ENCODE assay signal across 8 cellular contexts in the genomic region with DNA sequence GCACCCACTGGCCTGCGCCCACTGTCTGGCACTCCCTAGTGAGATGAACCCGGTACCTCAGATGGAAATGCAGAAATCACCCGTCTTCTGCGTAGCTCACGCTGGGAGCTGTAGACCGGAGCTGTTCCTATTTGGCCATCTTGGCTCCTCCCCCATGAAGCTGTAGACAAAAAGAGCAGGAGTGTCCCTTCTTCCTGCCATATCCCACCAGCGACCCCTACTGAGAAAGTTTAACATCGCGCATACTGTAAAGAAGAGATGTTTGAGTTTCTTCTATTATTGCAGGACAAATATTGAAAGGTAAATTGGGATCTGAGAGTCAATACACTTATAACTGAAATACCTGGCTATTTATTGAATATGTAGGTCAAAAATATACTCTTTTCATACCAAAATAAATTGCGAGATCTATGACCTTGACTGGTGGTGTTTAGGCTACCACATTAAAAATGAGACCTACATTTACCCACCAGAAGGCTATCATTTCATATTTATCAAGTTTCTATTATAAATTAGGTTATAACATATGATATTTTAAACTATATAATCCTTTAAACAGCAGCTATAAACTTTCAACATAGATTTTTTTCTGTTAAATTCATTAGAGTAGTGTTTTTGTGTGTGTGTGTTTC.
DNase-seq lines count a peak whose midpoint lies in the region; ATAC-seq and TF ChIP-seq lines count a peak whose summit lies in the region.

No MANE protein-coding gene starts in this region.

- no peaks in the 10 kb centered on the region for H3K79me1 ChIP-seq in mesendoderm (ENCODE audit: low read length)

- H3K56ac ChIP-seq in mesendoderm (ENCODE audit: low read length): no peak overlapping the region

- no peak overlapping the region for H2AK5ac ChIP-seq in mesendoderm (ENCODE audit: low read length)

- no peaks in the 10 kb centered on the region for H3K4me1 Mint-ChIP-seq in activated T-cell treated with anti-CD3 and anti-CD28 coated beads, Interleukin-2, amount 50 U/mL, for 72 hours (ENCODE audit: low read depth)

- peaks cover 5 to 13% of the 10 kb centered on the region in 2 donors for H3K9me3 Mint-ChIP-seq in activated T-cell treated with anti-CD3 and anti-CD28 coated beads, Interleukin-2, amount 50 U/mL, for 72 hours

- no peak overlapping the region for H3K27ac Mint-ChIP-seq in activated T-cell treated with anti-CD3 and anti-CD28 coated beads, Interleukin-2, amount 50 U/mL, for 72 hours

- no peak overlapping the region for H3K4ac ChIP-seq in mesendoderm (ENCODE audit: low read depth, low read length)

- WGBS in mesendoderm (ENCODE audit: extremely low coverage, insufficient coverage, low lambda C conversion rate): no CpG with 5 or more reads among the region's 10 CpGs

- H2BK120ac ChIP-seq in mesendoderm (ENCODE audit: low read depth, low read length): no peak overlapping the region

- no peaks in the 10 kb centered on the region for H3K79me2 ChIP-seq in mesendoderm (ENCODE audit: control insufficient read depth, insufficient read depth, low read length)

- no peaks in the 10 kb centered on the region for H3K27me3 Mint-ChIP-seq in activated T-cell treated with anti-CD3 and anti-CD28 coated beads, Interleukin-2, amount 50 U/mL, for 72 hours (ENCODE audit: low read depth)

- no peak overlapping the region for H3K4me2 ChIP-seq in mesendoderm (ENCODE audit: low read length)

- no peaks in the 10 kb centered on the region for H3K4me1 ChIP-seq in mesendoderm (ENCODE audit: control insufficient read depth, low read depth, low read length)

- H3K23ac ChIP-seq in mesendoderm (ENCODE audit: low read length): no peak overlapping the region

- no peak overlapping the region for H3K18ac ChIP-seq in mesendoderm (ENCODE audit: low read length)

- TF ChIP-seq CTCF in GM12874 (IDR thresholded peaks at IDR 0.05; ENCODE audit: insufficient read depth, low read depth, low read length): peak; percentile 24; the same call in 1 of the 2 replicates

- H2BK5ac ChIP-seq in mesendoderm (ENCODE audit: low read length): no peak overlapping the region

- no peak for ATAC-seq in activated T-cell treated with anti-CD3 and anti-CD28 coated beads, Interleukin-2, amount 50 U/mL, for 72 hours (replicated peaks in 1 of 2)
- no peak for ATAC-seq in HG02571 (IDR thresholded peaks at IDR 0.05; ENCODE audit: unreplicated experiment)

- no peak overlapping the region for H3K27ac ChIP-seq in mesendoderm (ENCODE audit: low read depth, low read length)

- H3K4me3 ChIP-seq in mesendoderm (ENCODE audit: low read length): no peak overlapping the region

- H3K27me3 ChIP-seq in mesendoderm (ENCODE audit: insufficient read depth, low read length, poor library complexity): no peaks in the 10 kb centered on the region

- H3K36me3 ChIP-seq in mesendoderm (ENCODE audit: control insufficient read depth, insufficient read depth, low read length): no peaks in the 10 kb centered on the region

- DNase-seq in NCI-H2107 treated with DMSO at 0.1 percent for 48 hours (lab: John Stamatoyannopoulos, UW; ENCODE audit: unreplicated experiment) (peak; percentile 65), dermis blood vessel endothelial cell (peak; percentile 25), mesendoderm (peak; percentile 97), NOMO-1 treated with DMSO at 0.1 percent for 48 hours (lab: John Stamatoyannopoulos, UW; ENCODE audit: unreplicated experiment) (no peak), MV-4-11 (lab: John Stamatoyannopoulos, UW) (no peak)
- no peak for DNase-seq in activated T-cell treated with anti-CD3 and anti-CD28 coated beads, Interleukin-2, amount 50 U/mL, for 72 hours

- no peak overlapping the region for H3K9ac ChIP-seq in mesendoderm (ENCODE audit: low read length)

- no peak overlapping the region for H4K8ac ChIP-seq in mesendoderm (ENCODE audit: low read depth, low read length)

- H3K36me3 Mint-ChIP-seq in activated T-cell treated with anti-CD3 and anti-CD28 coated beads, Interleukin-2, amount 50 U/mL, for 72 hours (ENCODE audit: insufficient read depth in 2 of 2): no peaks in the 10 kb centered on the region

- H3K4me3 Mint-ChIP-seq in activated T-cell treated with anti-CD3 and anti-CD28 coated beads, Interleukin-2, amount 50 U/mL, for 72 hours: no peak overlapping the region

- no peak overlapping the region for H2BK15ac ChIP-seq in mesendoderm (replicated peaks; ENCODE audit: low read depth)

- H4K5ac ChIP-seq in mesendoderm (ENCODE audit: low read length): no peak overlapping the region

Comparison
In these comparisons a context has a peak if more than half of its experiments do, and no peak if none do; other contexts are left out.
1. DNase-seq: peak in NCI-H2107 treated with DMSO at 0.1 percent for 48 hours (single experiment), dermis blood vessel endothelial cell (single experiment) and mesendoderm (single experiment); none in activated T-cell treated with anti-CD3 and anti-CD28 coated beads, Interleukin-2, amount 50 U/mL, for 72 hours (0 of 2), NOMO-1 treated with DMSO at 0.1 percent for 48 hours (single experiment) and MV-4-11 (single experiment).